In the genomic region with DNA sequence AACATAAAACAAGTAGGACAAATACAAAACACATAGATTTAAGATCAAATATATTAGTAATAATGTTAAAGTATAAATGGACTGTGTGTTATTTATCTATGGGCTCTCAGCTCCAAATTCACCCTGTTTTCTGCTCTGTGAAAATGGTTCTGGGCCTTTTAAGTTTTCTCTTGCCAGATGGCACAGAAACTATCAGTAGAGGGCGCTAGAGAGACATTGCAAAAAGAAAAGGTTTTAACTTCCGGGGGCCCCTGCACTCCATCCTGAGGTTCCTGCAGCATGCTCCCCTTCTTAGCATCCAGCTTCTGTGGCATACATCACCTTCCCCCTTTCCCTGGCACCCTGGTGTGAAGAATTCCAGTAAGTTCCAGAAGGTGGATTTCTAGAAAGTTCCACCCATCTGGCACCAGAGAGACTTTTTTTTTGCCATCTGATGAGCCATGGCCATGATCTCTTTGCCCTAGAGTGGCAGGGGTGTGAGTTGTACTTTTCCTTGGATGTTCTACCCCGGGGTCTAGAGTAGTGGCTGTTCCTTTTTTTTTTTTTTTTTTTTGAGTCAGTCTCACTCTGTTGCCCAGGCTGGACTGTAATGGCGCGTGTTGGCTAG, we compare ENCODE assay signal across 9 cellular contexts. TPM values are rescaled to one million over a fixed set of nuclear protein-coding genes. Genes with fewer than 3 reads are reported as not detected.
A peak's percentile ranks its signal among the peaks of the same experiment; 100 is the strongest.
DNase-seq lines count a peak whose midpoint lies in the region; ATAC-seq and TF ChIP-seq lines count a peak whose summit lies in the region.
"Had no signal": no experiment of that assay in that cellular context is flagged by ENCODE, and none has a peak within 500 bp of the region (broad histone marks: within the 10 kb centered on the region; RNA-seq: fewer than 3 reads in every experiment).

No MANE protein-coding gene starts in this region.

- H3K9me3 ChIP-seq in effector memory CD4-positive, alpha-beta T cell (ENCODE audit: control insufficient read depth, low read length) = no peaks in the 10 kb centered on the region

- H3K27ac ChIP-seq in effector memory CD4-positive, alpha-beta T cell (ENCODE audit: insufficient read depth, low read length, poor library complexity, severe bottlenecking) = no peak overlapping the region
- H3K27ac ChIP-seq: epithelial cell of prostate had no signal

- DNase-seq in AG09319 (ENCODE audit: extremely low read depth, low read depth) (no peak), OCI-M1 (lab: John Stamatoyannopoulos, UW) (peak; percentile 62), fibroblast of the aortic adventitia (ENCODE audit: low read depth) (peak; percentile 15), cerebellar cortex (ENCODE audit: low spot score) (no peak), cerebellar nuclear complex (lab: John Stamatoyannopoulos, UW) (no peak)
- DNase-seq in effector memory CD4-positive, alpha-beta T cell = no peak

- H3K4me1 ChIP-seq in effector memory CD4-positive, alpha-beta T cell (ENCODE audit: control insufficient read depth, insufficient read depth, low read length, poor library complexity, severe bottlenecking) = no peaks in the 10 kb centered on the region

- H3K27me3 ChIP-seq in effector memory CD4-positive, alpha-beta T cell (replicated peaks; ENCODE audit: control insufficient read depth, insufficient read depth, low read length, poor library complexity, severe bottlenecking) = no peaks in the 10 kb centered on the region

- no peak for ATAC-seq in GM18858 (IDR thresholded peaks at IDR 0.05; ENCODE audit: unreplicated experiment)

- no peaks in the 10 kb centered on the region for H3K36me3 ChIP-seq in effector memory CD4-positive, alpha-beta T cell (ENCODE audit: control insufficient read depth, insufficient read depth, low read length)

- no peak overlapping the region for H3K4me3 ChIP-seq in fibroblast of the aortic adventitia (ENCODE audit: low read depth, low read length)
- H3K4me3 ChIP-seq in effector memory CD4-positive, alpha-beta T cell (ENCODE audit: insufficient read depth, low read depth, low read length, poor library complexity, severe bottlenecking) = no peak overlapping the region

- TF ChIP-seq CTCF in AG09319 (IDR thresholded peaks at IDR 0.05; ENCODE audit: low read depth, low read length) = peak; percentile 28
- TF ChIP-seq CTCF in GM12872 (IDR thresholded peaks at IDR 0.05; ENCODE audit: insufficient read depth, low read depth, low read length) = peak; percentile 72
- peak; percentile 42 for TF ChIP-seq CTCF in fibroblast of the aortic adventitia (IDR thresholded peaks at IDR 0.05; ENCODE audit: insufficient read depth, low read length)

RNA-seq across cellular contexts. Expression of gene ZCRB1, which starts 29.3 kb away (rescaled TPM):
- total RNA-seq in fibroblast of the aortic adventitia (ENCODE audit: low replicate concordance) = 40.1 and 130 TPM in 2 replicates

RNA-seq across cellular contexts. Expression of gene PPHLN1, which starts 29.4 kb away (rescaled TPM):
- total RNA-seq in fibroblast of the aortic adventitia (ENCODE audit: low replicate concordance) = 74.7 and 82.7 TPM in 2 replicates

RNA-seq across cellular contexts. Expression of gene YAF2, which starts 58.6 kb away (rescaled TPM):
- total RNA-seq in fibroblast of the aortic adventitia (ENCODE audit: low replicate concordance) = 13.2 and 17.3 TPM in 2 replicates

Comparison
In these comparisons a context has a peak if more than half of its experiments do, and no peak if none do; other contexts are left out.
1. DNase-seq: peak in OCI-M1 (single experiment) and fibroblast of the aortic adventitia (single experiment); none in AG09319 (single experiment), cerebellar cortex (single experiment), effector memory CD4-positive, alpha-beta T cell (0 of 3) and cerebellar nuclear complex (0 of 2).
2. Peak in every context shown above with its lines, with median percentiles within 50 percentile points of each other: CTCF ChIP-seq.